11 cellular contexts compared by ENCODE assay signal in genomic region chr4:103400405-103400804, GRCh38.
DNase-seq lines count a peak whose midpoint lies in the region; ATAC-seq, FAIRE-seq and TF ChIP-seq lines count a peak whose summit lies in the region.
"Had no signal": no experiment of that assay in that cellular context is flagged by ENCODE, and none has a peak within 500 bp of the region (broad histone marks: within the 10 kb centered on the region; RNA-seq: fewer than 3 reads in every experiment).

No MANE protein-coding gene starts in this region.

- no peak overlapping the region for H3K4me3 ChIP-seq in choroid plexus epithelial cell (ENCODE audit: low read depth, low read length)
- H3K4me3 ChIP-seq: BLaER1 had no signal

- TF ChIP-seq POLR2A in GM12891 (IDR thresholded peaks at IDR 0.05; ENCODE audit: low read depth, low read length): no peak

- no peak for FAIRE-seq in GM12891 (lab: Jason Lieb, UNC)

- ATAC-seq in GM21786 (IDR thresholded peaks at IDR 0.05; ENCODE audit: unreplicated experiment): peak; percentile 81
- ATAC-seq in HG03460 (IDR thresholded peaks at IDR 0.05; ENCODE audit: unreplicated experiment): peak; percentile 76
- no peak for ATAC-seq in GM19452 (IDR thresholded peaks at IDR 0.05; ENCODE audit: unreplicated experiment)
- no peak for ATAC-seq in left colon

- TF ChIP-seq CTCF in choroid plexus epithelial cell (conservative IDR thresholded peaks at IDR 0.05; ENCODE audit: low read depth, low read length): no peak

- DNase-seq in GM12891 (ENCODE audit: insufficient read length, low spot score) (no peak), choroid plexus epithelial cell (ENCODE audit: low read depth) (peak; percentile 14), left colon (no peak), NCI-H187 treated with DMSO at 0.1 percent for 48 hours (lab: John Stamatoyannopoulos, UW) (no peak)
- no peak for DNase-seq in stimulated activated CD8-positive, alpha-beta memory T cell treated with anti-CD3 and anti-CD28 coated beads, Interleukin-4, amount 100 ng/mL, for 48 hours
- DNase-seq: activated CD4-positive, alpha-beta T cell treated with anti-CD3 and anti-CD28 coated beads, Interleukin-2, amount 50 U/mL, for 1 hour; stimulated activated CD4-positive, alpha-beta T cell treated with anti-CD3 and anti-CD28 coated beads, Interleukin-4, amount 100 ng/mL, for 24 hours had no signal

- intact Hi-C loops in left colon (cut with DNase I, micrococcal nuclease): no loop called here

TF ChIP-seq in GM12891, 5 proteins besides CTCF, POLR2A, EP300 and RAD21:
- TF ChIP-seq PAX5 (IDR thresholded peaks at IDR 0.05; ENCODE audit: insufficient read depth, low read length, severe bottlenecking) (no peak), POLR2AphosphoS5 (IDR thresholded peaks at IDR 0.05; ENCODE audit: low read depth, low read length) (no peak), POU2F2 (IDR thresholded peaks at IDR 0.05; ENCODE audit: low read depth, low read length) (no peak), SPI1 (IDR thresholded peaks at IDR 0.05; ENCODE audit: low read depth, low read length) (peak; percentile 76), TAF1 (IDR thresholded peaks at IDR 0.05; ENCODE audit: low read depth, low read length) (no peak)

Comparison
In these comparisons a context has a peak if more than half of its experiments do, and no peak if none do; other contexts are left out.
1. ATAC-seq: peak in GM21786 (single experiment) and HG03460 (single experiment); none in GM19452 (single experiment) and left colon (single experiment).